ENCODE assay signal across 10 cellular contexts in the genomic region with DNA sequence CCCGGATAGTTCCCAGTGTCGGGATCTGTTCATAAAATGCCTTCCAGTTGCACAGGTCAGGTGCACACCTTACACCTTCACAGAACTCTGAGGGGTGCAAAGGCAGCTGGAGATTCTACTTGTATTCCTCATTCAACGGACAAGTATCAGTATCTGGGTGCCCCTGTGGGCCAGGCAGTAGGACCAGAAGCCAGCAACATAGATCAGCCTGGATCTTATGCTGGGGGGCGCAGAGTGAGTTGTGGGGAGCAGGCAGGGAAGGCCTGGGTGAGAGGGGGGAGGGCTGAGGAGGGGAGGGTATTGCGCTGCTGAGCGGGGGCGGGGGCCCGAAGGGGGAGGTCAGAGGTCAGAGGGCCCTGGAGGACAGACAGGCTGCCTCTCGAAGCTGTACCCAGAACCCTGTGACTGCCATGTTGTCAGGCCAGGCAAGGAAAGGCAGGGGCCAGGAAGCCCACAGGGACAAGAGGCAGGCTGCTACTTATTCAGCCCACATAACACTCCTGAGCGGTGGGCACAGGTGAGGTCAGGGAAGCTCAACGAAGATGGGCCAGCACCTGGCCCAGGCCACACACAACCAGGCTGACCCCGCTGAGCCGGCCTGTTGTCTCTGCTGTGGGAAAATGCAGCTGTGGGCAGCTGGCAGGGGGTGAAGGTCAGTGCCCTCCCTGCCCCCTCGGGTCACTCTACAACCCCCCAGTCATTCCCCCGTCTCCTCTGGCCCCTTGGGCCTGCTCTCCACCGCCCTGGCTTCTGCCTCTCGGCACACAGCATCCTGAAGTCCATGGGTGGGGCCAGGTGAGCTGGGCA. TPM values are rescaled to one million over a fixed set of nuclear protein-coding genes. Genes with fewer than 3 reads are reported as not detected.
DNase-seq lines count a peak whose midpoint lies in the region; ATAC-seq, FAIRE-seq and TF ChIP-seq lines count a peak whose summit lies in the region.
"Had no signal": no experiment of that assay in that cellular context is flagged by ENCODE, and none has a peak within 500 bp of the region (broad histone marks: within the 10 kb centered on the region; RNA-seq: fewer than 3 reads in every experiment).

No MANE protein-coding gene starts in this region.

- FAIRE-seq in A549 (lab: Jason Lieb, UNC): no peak

- H2AFZ ChIP-seq in GM23248: no peak overlapping the region

- no peak for DNase-seq in A549 (ENCODE audit: low read depth in 1 of 2, low spot score in 1 of 2)
- DNase-seq in GM23248: no peak
- DNase-seq in activated T-helper 2 cell treated with anti-CD3 and anti-CD28 coated beads, Interferon-gamma antibody, Interleukin-2, Interleukin-4, amounts not matched to agents 10 μg/mL and 5 μg/mL and 100 μg/mL, durations not matched to agents 14 hours and 24 hours and 36 hours (ENCODE audit: low spot score): no peak
- DNase-seq in mesothelial cell of epicardium (ENCODE audit: low spot score in 2 of 2, unreplicated experiment in 2 of 2): no peak
- DNase-seq in RPMI8226: no peak
- no peak for DNase-seq in NCI-H1694 treated with DMSO at 0.1 percent for 48 hours (lab: John Stamatoyannopoulos, UW)
- DNase-seq: SHP77 treated with DMSO at 0.1 percent for 48 hours, thyroid gland had no signal

- peaks cover 27% of the 10 kb centered on the region for H3K4me1 ChIP-seq in A549
- peaks cover 10% of the 10 kb centered on the region for H3K4me1 ChIP-seq in GM23248 (ENCODE audit: insufficient read depth)

- CTCF ChIA-PET in A549 (lab: Yijun Ruan, JAX): interaction anchor here (0.8 to 9.1 kb wide), 7 partner anchors 9 to 101 kb away, joined by 3 to 121 read pairs (median 5); a partner anchor contains a TSS

- 86% methylated on average over 10 of the region's 17 CpGs for WGBS in A549 (ENCODE audit: missing lambda C conversion rate)
- 81 to 83% methylated on average over 14 of the region's 17 CpGs for WGBS in GM23248 (ENCODE audit: low coverage in 1 of 2, low lambda C conversion rate in 2 of 2, missing lambda C conversion rate in 2 of 2), 2 experiments

- H3K27ac Mint-ChIP-seq in activated T-helper 2 cell treated with anti-CD3 and anti-CD28 coated beads, Interferon-gamma antibody, Interleukin-2, Interleukin-4, amounts not matched to agents 10 μg/mL and 5 μg/mL and 100 μg/mL, durations not matched to agents 14 hours and 24 hours and 36 hours: no peak overlapping the region
- H3K27ac Mint-ChIP-seq in mesothelial cell of epicardium: no peak overlapping the region

- peaks cover 25% of the 10 kb centered on the region for H3K4me1 Mint-ChIP-seq in activated T-helper 2 cell treated with anti-CD3 and anti-CD28 coated beads, Interferon-gamma antibody, Interleukin-2, Interleukin-4, amounts not matched to agents 10 μg/mL and 5 μg/mL and 100 μg/mL, durations not matched to agents 14 hours and 24 hours and 36 hours (ENCODE audit: low read depth)
- H3K4me1 Mint-ChIP-seq in mesothelial cell of epicardium: peaks cover 18% of the 10 kb centered on the region

- TF ChIP-seq POLR2A in A549 (IDR thresholded peaks at IDR 0.05; ENCODE audit: low read length): no peak

- H3K4me3 Mint-ChIP-seq in activated T-helper 2 cell treated with anti-CD3 and anti-CD28 coated beads, Interferon-gamma antibody, Interleukin-2, Interleukin-4, amounts not matched to agents 10 μg/mL and 5 μg/mL and 100 μg/mL, durations not matched to agents 14 hours and 24 hours and 36 hours (ENCODE audit: low read depth): peak overlapping the region; percentile 65
- peak overlapping the region; percentile 71 for H3K4me3 Mint-ChIP-seq in mesothelial cell of epicardium

- POLR2A ChIA-PET in A549 (lab: Yijun Ruan, JAX): no interaction called here

- no peak overlapping the region; a peak in 2 of 6 replicates for H3K27ac ChIP-seq in A549
- H3K27ac ChIP-seq in GM23248: no peak overlapping the region

- no peaks in the 10 kb centered on the region; the same call in 1 of the 2 replicates for H3K27me3 ChIP-seq in GM23248 (replicated peaks; ENCODE audit: insufficient read depth)
- H3K27me3 ChIP-seq: thyroid gland had no signal

- H3K9me3 Mint-ChIP-seq in activated T-helper 2 cell treated with anti-CD3 and anti-CD28 coated beads, Interferon-gamma antibody, Interleukin-2, Interleukin-4, amounts not matched to agents 10 μg/mL and 5 μg/mL and 100 μg/mL, durations not matched to agents 14 hours and 24 hours and 36 hours: no peaks in the 10 kb centered on the region
- H3K9me3 Mint-ChIP-seq in mesothelial cell of epicardium: no peaks in the 10 kb centered on the region

- H3K4me3 ChIP-seq in A549 (no peak overlapping the region), GM23248 (peak overlapping the region; percentile 60; the same call in 1 of the 2 replicates)

- in situ Hi-C loops in GM23248 (cut with MboI): no loop called here

- H3K79me2 ChIP-seq in GM23248 (ENCODE audit: insufficient read depth): no peaks in the 10 kb centered on the region

- H3F3A ChIP-seq in GM23248 (ENCODE audit: insufficient read depth): no peaks in the 10 kb centered on the region

- H3K36me3 Mint-ChIP-seq in activated T-helper 2 cell treated with anti-CD3 and anti-CD28 coated beads, Interferon-gamma antibody, Interleukin-2, Interleukin-4, amounts not matched to agents 10 μg/mL and 5 μg/mL and 100 μg/mL, durations not matched to agents 14 hours and 24 hours and 36 hours (ENCODE audit: low read depth): peaks cover 6% of the 10 kb centered on the region
- no peaks in the 10 kb centered on the region for H3K36me3 Mint-ChIP-seq in mesothelial cell of epicardium

- H3K4me2 ChIP-seq in A549 (peak overlapping the region; percentile 100; the same call in 2 of the 3 replicates), GM23248 (ENCODE audit: unreplicated experiment) (no peak overlapping the region)

- no peaks in the 10 kb centered on the region for H3K9me2 ChIP-seq in GM23248 (ENCODE audit: insufficient read depth)

- H3K27me3 Mint-ChIP-seq in activated T-helper 2 cell treated with anti-CD3 and anti-CD28 coated beads, Interferon-gamma antibody, Interleukin-2, Interleukin-4, amounts not matched to agents 10 μg/mL and 5 μg/mL and 100 μg/mL, durations not matched to agents 14 hours and 24 hours and 36 hours (ENCODE audit: low read depth): peaks cover 34% of the 10 kb centered on the region
- peaks cover 52% of the 10 kb centered on the region for H3K27me3 Mint-ChIP-seq in mesothelial cell of epicardium (ENCODE audit: low read depth)

- intact Hi-C loops in activated T-helper 2 cell treated with anti-CD3 and anti-CD28 coated beads, Interferon-gamma antibody, Interleukin-2, Interleukin-4, amounts not matched to agents 10 μg/mL and 5 μg/mL and 100 μg/mL, durations not matched to agents 14 hours and 24 hours and 36 hours (cut with micrococcal nuclease): no loop called here

- TF ChIP-seq EP300 in A549 (IDR thresholded peaks at IDR 0.05): no peak

- H3K9me3 ChIP-seq in A549: no peaks in the 10 kb centered on the region
- no peaks in the 10 kb centered on the region for H3K9me3 ChIP-seq in GM23248 (ENCODE audit: low read depth)
- H3K9me3 ChIP-seq: thyroid gland had no signal

- ATAC-seq in A549 (no peak), HG03520 (IDR thresholded peaks at IDR 0.05; ENCODE audit: unreplicated experiment) (no peak), GM19467 (IDR thresholded peaks at IDR 0.05; ENCODE audit: unreplicated experiment) (no peak)

- no peaks in the 10 kb centered on the region for H4K20me1 ChIP-seq in GM23248 (ENCODE audit: insufficient read depth)

- H3K9ac ChIP-seq in GM23248: no peak overlapping the region

- no peak for TF ChIP-seq CTCF in A549 (IDR thresholded peaks at IDR 0.05)
- TF ChIP-seq CTCF in mesothelial cell of epicardium (IDR thresholded peaks at IDR 0.05; ENCODE audit: unreplicated experiment): no peak

- no peak for TF ChIP-seq RAD21 in A549 (conservative IDR thresholded peaks at IDR 0.05 in 1 of 2, IDR thresholded peaks at IDR 0.05 in 1 of 2)

- H3K36me3 ChIP-seq in GM23248 (ENCODE audit: low read depth): no peaks in the 10 kb centered on the region
- H3K36me3 ChIP-seq: thyroid gland had no signal

RNA-seq across cellular contexts. Expression of a gene that starts 1.1 kb away (rescaled TPM):
- 0.54 and 0.98 TPM in 2 replicates for polyA plus RNA-seq in A549 (2011; rRNA removed)
- 0.44 and 0.76 TPM in 2 replicates for polyA plus RNA-seq in A549 (2012; cell fraction: cytosol; rRNA removed)
- polyA plus RNA-seq in A549 (2012; cell fraction: nucleus; rRNA removed): 2.1 and 2.3 TPM in 2 replicates
- polyA plus RNA-seq in A549 (2017; fragmentation: RNase III; extraction: RNeasy Plus Mini Kit Qiagen cat#74134 plus additional on column Dnase treatment): 0.83 to 1.5 TPM (median 1.2 TPM) in 3 replicates
- 1.2 and 2.0 TPM in 2 replicates for polyA minus RNA-seq in A549 (2011; rRNA and poly(A)+ RNA removed)
- total RNA-seq in GM23248 (2014; rRNA removed; shearing (Covaris generic)): 0.86 and 1.1 TPM in 2 replicates
- 0.35 and 0.53 TPM in 2 replicates for polyA plus RNA-seq in GM23248 (2016; fragmentation: Nextera tagmentation; extraction: Ambion mirVana)
- total RNA-seq in activated T-helper 2 cell treated with anti-CD3 and anti-CD28 coated beads, Interferon-gamma antibody, Interleukin-2, Interleukin-4, amounts not matched to agents 10 μg/mL and 5 μg/mL and 100 μg/mL, durations not matched to agents 14 hours and 24 hours and 36 hours: 0.32 and 0.41 TPM in 2 replicates
- total RNA-seq in mesothelial cell of epicardium: 2.2 to 2.6 TPM (median 2.5 TPM) in 3 replicates

RNA-seq across cellular contexts. Expression of a gene that starts 1.7 kb away (rescaled TPM):
- 12.3 and 13.8 TPM in 2 replicates for polyA plus RNA-seq in A549 (2011; rRNA removed)
- polyA plus RNA-seq in A549 (2012; cell fraction: cytosol; rRNA removed): 29.6 and 43.7 TPM in 2 replicates
- 24.2 and 35.7 TPM in 2 replicates for polyA plus RNA-seq in A549 (2012; cell fraction: nucleus; rRNA removed)
- polyA plus RNA-seq in A549 (2017; fragmentation: RNase III; extraction: RNeasy Plus Mini Kit Qiagen cat#74134 plus additional on column Dnase treatment): 16.1 to 18.8 TPM (median 16.5 TPM) in 3 replicates
- polyA minus RNA-seq in A549 (2011; rRNA and poly(A)+ RNA removed): 10.3 and 14.7 TPM in 2 replicates
- 7.0 and 13.2 TPM in 2 replicates for total RNA-seq in GM23248 (2014; rRNA removed; shearing (Covaris generic))
- polyA plus RNA-seq in GM23248 (2016; fragmentation: Nextera tagmentation; extraction: Ambion mirVana): 18.7 and 20.9 TPM in 2 replicates
- 42.0 and 43.3 TPM in 2 replicates for total RNA-seq in activated T-helper 2 cell treated with anti-CD3 and anti-CD28 coated beads, Interferon-gamma antibody, Interleukin-2, Interleukin-4, amounts not matched to agents 10 μg/mL and 5 μg/mL and 100 μg/mL, durations not matched to agents 14 hours and 24 hours and 36 hours
- 7.0 to 8.1 TPM (median 7.9 TPM) in 3 replicates for total RNA-seq in mesothelial cell of epicardium

RNA-seq across cellular contexts. Expression of a gene that starts 3.2 kb away (rescaled TPM):
- polyA plus RNA-seq in A549 (2011; rRNA removed) (0.14 TPM in 1 of 2 replicates, not detected in the other), A549 (2017; fragmentation: RNase III; extraction: RNeasy Plus Mini Kit Qiagen cat#74134 plus additional on column Dnase treatment) (0.49 to 0.60 TPM (median 0.56 TPM) in 3 replicates), GM23248 (2016; fragmentation: Nextera tagmentation; extraction: Ambion mirVana) (0.59 TPM in 1 of 2 replicates, not detected in the other)
- polyA plus RNA-seq in A549 (2012; cell fraction: cytosol; rRNA removed): 1.6 and 2.3 TPM in 2 replicates
- polyA plus RNA-seq in A549 (2012; cell fraction: nucleus; rRNA removed): 1.1 and 2.2 TPM in 2 replicates
- not detected in 2 replicates for polyA minus RNA-seq in A549 (2011; rRNA and poly(A)+ RNA removed)
- 3.7 TPM in 1 of 2 replicates, not detected in the other for total RNA-seq in GM23248 (2014; rRNA removed; shearing (Covaris generic))
- total RNA-seq in activated T-helper 2 cell treated with anti-CD3 and anti-CD28 coated beads, Interferon-gamma antibody, Interleukin-2, Interleukin-4, amounts not matched to agents 10 μg/mL and 5 μg/mL and 100 μg/mL, durations not matched to agents 14 hours and 24 hours and 36 hours: 0.21 and 0.25 TPM in 2 replicates
- total RNA-seq in mesothelial cell of epicardium: 0.36 TPM in 1 of 3 replicates, not detected in the others

RNA-seq across cellular contexts. Expression of a gene that starts 18.0 kb away (rescaled TPM):
- polyA plus RNA-seq in A549 (2011; rRNA removed): 11.2 and 13.3 TPM in 2 replicates
- polyA plus RNA-seq in A549 (2012; cell fraction: cytosol; rRNA removed): 32.7 and 37.6 TPM in 2 replicates
- polyA plus RNA-seq in A549 (2012; cell fraction: nucleus; rRNA removed): 84.7 and 87.9 TPM in 2 replicates
- polyA plus RNA-seq in A549 (2017; fragmentation: RNase III; extraction: RNeasy Plus Mini Kit Qiagen cat#74134 plus additional on column Dnase treatment): 23.3 to 34.7 TPM (median 29.8 TPM) in 3 replicates
- polyA minus RNA-seq in A549 (2011; rRNA and poly(A)+ RNA removed): 14.4 and 20.1 TPM in 2 replicates
- total RNA-seq in GM23248 (2014; rRNA removed; shearing (Covaris generic)): 34.3 and 39.2 TPM in 2 replicates
- polyA plus RNA-seq in GM23248 (2016; fragmentation: Nextera tagmentation; extraction: Ambion mirVana): 67.9 and 70.7 TPM in 2 replicates
- 49.0 and 49.9 TPM in 2 replicates for total RNA-seq in activated T-helper 2 cell treated with anti-CD3 and anti-CD28 coated beads, Interferon-gamma antibody, Interleukin-2, Interleukin-4, amounts not matched to agents 10 μg/mL and 5 μg/mL and 100 μg/mL, durations not matched to agents 14 hours and 24 hours and 36 hours
- 77.9 to 81.3 TPM (median 81.2 TPM) in 3 replicates for total RNA-seq in mesothelial cell of epicardium

RNA-seq across cellular contexts. Expression of a gene that starts 26.3 kb away (rescaled TPM):
- polyA plus RNA-seq in A549 (2011; rRNA removed) (not detected in 2 replicates), A549 (2017; fragmentation: RNase III; extraction: RNeasy Plus Mini Kit Qiagen cat#74134 plus additional on column Dnase treatment) (not detected in 3 replicates), GM23248 (2016; fragmentation: Nextera tagmentation; extraction: Ambion mirVana) (not detected in 2 replicates)
- polyA plus RNA-seq in A549 (2012; cell fraction: cytosol; rRNA removed): not detected in 2 replicates
- polyA plus RNA-seq in A549 (2012; cell fraction: nucleus; rRNA removed): not detected in 2 replicates
- not detected in 2 replicates for polyA minus RNA-seq in A549 (2011; rRNA and poly(A)+ RNA removed)
- total RNA-seq in GM23248 (2014; rRNA removed; shearing (Covaris generic)): not detected in 2 replicates
- not detected in 2 replicates for total RNA-seq in activated T-helper 2 cell treated with anti-CD3 and anti-CD28 coated beads, Interferon-gamma antibody, Interleukin-2, Interleukin-4, amounts not matched to agents 10 μg/mL and 5 μg/mL and 100 μg/mL, durations not matched to agents 14 hours and 24 hours and 36 hours
- not detected in 3 replicates for total RNA-seq in mesothelial cell of epicardium
- total RNA-seq: thyroid gland had no signal
